In the genomic region with DNA sequence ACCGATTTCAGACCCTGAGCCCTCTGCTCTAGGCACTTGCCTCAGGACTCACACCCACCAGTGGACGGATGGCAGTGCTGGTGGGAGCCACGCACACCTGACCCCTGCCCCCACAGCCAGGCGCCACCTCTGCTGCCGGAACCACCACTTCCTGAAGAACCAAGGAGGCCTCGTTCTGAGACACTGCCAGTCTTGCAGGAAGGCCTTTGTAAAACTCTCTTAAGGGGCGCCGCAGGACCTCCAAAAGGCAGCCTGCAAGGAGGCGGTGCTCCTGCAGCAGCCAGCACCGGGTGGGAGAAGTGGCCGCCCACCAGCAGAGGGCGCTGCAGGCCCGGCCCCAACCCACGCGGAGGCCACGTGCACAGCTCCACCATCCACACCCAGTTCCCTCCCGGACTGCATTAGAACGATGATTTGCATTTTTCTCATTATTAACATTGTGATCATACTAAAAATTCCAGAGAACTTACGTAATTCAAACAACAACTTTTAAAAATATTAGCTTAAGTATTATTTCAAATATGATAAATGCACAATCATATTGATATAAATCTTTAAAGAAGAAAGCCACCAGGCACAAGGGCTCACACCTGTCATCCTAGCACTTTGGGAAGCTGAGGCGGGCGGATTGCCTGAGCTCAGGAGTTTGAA, we compare ENCODE assay signal across 1 cellular context.
TF ChIP-seq lines count a peak whose summit lies in the region.

No MANE protein-coding gene starts in this region.

TF ChIP-seq in K562, 482 proteins besides CTCF, POLR2A, EP300 and RAD21 (continued from another document and continues in another):
- TF ChIP-seq E2F8 (IDR thresholded peaks at IDR 0.05; ENCODE audit: low read depth, partially characterized antibody) (no peak), ZNF277 (CRISPR knock-in tag; IDR thresholded peaks at IDR 0.05; ENCODE audit: borderline replicate concordance) (no peak), ZNF444 (CRISPR knock-in tag; IDR thresholded peaks at IDR 0.05) (no peak), ZSCAN32 (CRISPR knock-in tag; IDR thresholded peaks at IDR 0.05) (no peak), CHD1 (IDR thresholded peaks at IDR 0.05; ENCODE audit: low read length) (no peak), MAFG (tag; conservative IDR thresholded peaks at IDR 0.05) (peak; percentile 92), ZNF75A (CRISPR knock-in tag; IDR thresholded peaks at IDR 0.05) (no peak), KDM4B (IDR thresholded peaks at IDR 0.05; ENCODE audit: borderline replicate concordance in 2 of 2, low read depth in 1 of 2) (no peak), DLX4 (CRISPR knock-in tag; IDR thresholded peaks at IDR 0.05) (no peak), NR2F6 (CRISPR knock-in tag; IDR thresholded peaks at IDR 0.05) (no peak), ZFPM2 (CRISPR knock-in tag; IDR thresholded peaks at IDR 0.05) (no peak), HDAC2 (IDR thresholded peaks at IDR 0.05) (0 out of 2 replicates have a peak, but pooled peaks have one; percentile 49), DACH1 (IDR thresholded peaks at IDR 0.05; ENCODE audit: partially characterized antibody) (peak; percentile 3), KHSRP (IDR thresholded peaks at IDR 0.05) (no peak), TRIM24 (IDR thresholded peaks at IDR 0.05) (peak; percentile 71 to 82), ZKSCAN8 (CRISPR knock-in tag; IDR thresholded peaks at IDR 0.05) (no peak), ZNF282 (CRISPR knock-in tag; IDR thresholded peaks at IDR 0.05) (no peak), CCAR2 (IDR thresholded peaks at IDR 0.05; ENCODE audit: low read depth, low read length) (no peak), NBN (IDR thresholded peaks at IDR 0.05; ENCODE audit: low read depth) (0 out of 2 replicates have a peak, but pooled peaks have one; percentile 29), SMARCA5 (IDR thresholded peaks at IDR 0.05) (no peak), BRD9 (IDR thresholded peaks at IDR 0.05; ENCODE audit: low read depth, partially characterized antibody) (no peak), GABPB1 (CRISPR knock-in tag; IDR thresholded peaks at IDR 0.05) (peak; percentile 68; the same call in 1 of the 2 replicates), ZNF280A (IDR thresholded peaks at IDR 0.05; ENCODE audit: low read depth, partially characterized antibody) (no peak), ZNF445 (CRISPR knock-in tag; IDR thresholded peaks at IDR 0.05; ENCODE audit: low read depth) (no peak), NRF1 (conservative IDR thresholded peaks at IDR 0.05 in 1 of 2, IDR thresholded peaks at IDR 0.05 in 1 of 2) (0 out of 4 replicates have a peak, but pooled peaks of 1 of the 2 experiments have one; percentile 16), TAL1 (IDR thresholded peaks at IDR 0.05) (no peak), ARID3B (CRISPR knock-in tag; IDR thresholded peaks at IDR 0.05; ENCODE audit: borderline replicate concordance) (no peak), CEBPZ (IDR thresholded peaks at IDR 0.05; ENCODE audit: borderline replicate concordance, low read depth, low read length) (0 out of 2 replicates have a peak, but pooled peaks have one; percentile 34), DIDO1 (tag; IDR thresholded peaks at IDR 0.05; ENCODE audit: low read depth) (no peak), MAZ (CRISPR knock-in tag; conservative IDR thresholded peaks at IDR 0.05 in 1 of 2, IDR thresholded peaks at IDR 0.05 in 1 of 2) (peak; percentile 62 to 80), CHD4 (IDR thresholded peaks at IDR 0.05; ENCODE audit: insufficient read depth, insufficient replicate concordance, low read depth, low read length, poor library complexity, severe bottlenecking) (no peak), BRF2 (IDR thresholded peaks at IDR 0.05; ENCODE audit: borderline replicate concordance, insufficient read depth, insufficient read length) (no peak), SNAPC5 (CRISPR knock-in tag; IDR thresholded peaks at IDR 0.05) (no peak), POLR2H (tag; IDR thresholded peaks at IDR 0.05; ENCODE audit: low read depth) (no peak), RFX5 (IDR thresholded peaks at IDR 0.05; ENCODE audit: low read depth, low read length) (no peak), ZFX (CRISPR knock-in tag; IDR thresholded peaks at IDR 0.05) (peak; percentile 59; the same call in 1 of the 2 replicates), U2AF2 (optimal IDR thresholded peaks at IDR 0.05; ENCODE audit: low read depth, low read length) (no peak), RB1 (IDR thresholded peaks at IDR 0.05; ENCODE audit: low read depth) (peak; percentile 63)
- TF ChIP-seq, protein P1, sequence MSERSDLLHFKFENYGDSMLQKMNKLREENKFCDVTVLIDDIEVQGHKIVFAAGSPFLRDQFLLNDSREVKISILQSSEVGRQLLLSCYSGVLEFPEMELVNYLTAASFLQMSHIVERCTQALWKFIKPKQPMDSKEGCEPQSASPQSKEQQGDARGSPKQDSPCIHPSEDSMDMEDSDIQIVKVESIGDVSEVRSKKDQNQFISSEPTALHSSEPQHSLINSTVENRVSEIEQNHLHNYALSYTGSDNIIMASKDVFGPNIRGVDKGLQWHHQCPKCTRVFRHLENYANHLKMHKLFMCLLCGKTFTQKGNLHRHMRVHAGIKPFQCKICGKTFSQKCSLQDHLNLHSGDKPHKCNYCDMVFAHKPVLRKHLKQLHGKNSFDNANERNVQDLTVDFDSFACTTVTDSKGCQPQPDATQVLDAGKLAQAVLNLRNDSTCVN (CRISPR knock-in tag; IDR thresholded peaks at IDR 0.05): no peak
- TF ChIP-seq, protein P2, sequence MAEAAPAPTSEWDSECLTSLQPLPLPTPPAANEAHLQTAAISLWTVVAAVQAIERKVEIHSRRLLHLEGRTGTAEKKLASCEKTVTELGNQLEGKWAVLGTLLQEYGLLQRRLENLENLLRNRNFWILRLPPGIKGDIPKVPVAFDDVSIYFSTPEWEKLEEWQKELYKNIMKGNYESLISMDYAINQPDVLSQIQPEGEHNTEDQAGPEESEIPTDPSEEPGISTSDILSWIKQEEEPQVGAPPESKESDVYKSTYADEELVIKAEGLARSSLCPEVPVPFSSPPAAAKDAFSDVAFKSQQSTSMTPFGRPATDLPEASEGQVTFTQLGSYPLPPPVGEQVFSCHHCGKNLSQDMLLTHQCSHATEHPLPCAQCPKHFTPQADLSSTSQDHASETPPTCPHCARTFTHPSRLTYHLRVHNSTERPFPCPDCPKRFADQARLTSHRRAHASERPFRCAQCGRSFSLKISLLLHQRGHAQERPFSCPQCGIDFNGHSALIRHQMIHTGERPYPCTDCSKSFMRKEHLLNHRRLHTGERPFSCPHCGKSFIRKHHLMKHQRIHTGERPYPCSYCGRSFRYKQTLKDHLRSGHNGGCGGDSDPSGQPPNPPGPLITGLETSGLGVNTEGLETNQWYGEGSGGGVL (CRISPR knock-in tag; IDR thresholded peaks at IDR 0.05): no peak
- TF ChIP-seq, protein P3, sequence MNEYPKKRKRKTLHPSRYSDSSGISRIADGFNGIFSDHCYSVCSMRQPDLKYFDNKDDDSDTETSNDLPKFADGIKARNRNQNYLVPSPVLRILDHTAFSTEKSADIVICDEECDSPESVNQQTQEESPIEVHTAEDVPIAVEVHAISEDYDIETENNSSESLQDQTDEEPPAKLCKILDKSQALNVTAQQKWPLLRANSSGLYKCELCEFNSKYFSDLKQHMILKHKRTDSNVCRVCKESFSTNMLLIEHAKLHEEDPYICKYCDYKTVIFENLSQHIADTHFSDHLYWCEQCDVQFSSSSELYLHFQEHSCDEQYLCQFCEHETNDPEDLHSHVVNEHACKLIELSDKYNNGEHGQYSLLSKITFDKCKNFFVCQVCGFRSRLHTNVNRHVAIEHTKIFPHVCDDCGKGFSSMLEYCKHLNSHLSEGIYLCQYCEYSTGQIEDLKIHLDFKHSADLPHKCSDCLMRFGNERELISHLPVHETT (CRISPR knock-in tag; conservative IDR thresholded peaks at IDR 0.05 in 1 of 2, IDR thresholded peaks at IDR 0.05 in 1 of 2): peak in 1 of 2 experiments; percentile 32; a peak in 1 of 4 replicates
